9 cellular contexts compared by ENCODE assay signal in genomic region chr13:99981115-99982020, GRCh38. TPM values are rescaled to one million over a fixed set of nuclear protein-coding genes. Genes with fewer than 3 reads are reported as not detected.
DNase-seq lines count a peak whose midpoint lies in the region; ATAC-seq and TF ChIP-seq lines count a peak whose summit lies in the region.
"Had no signal": no experiment of that assay in that cellular context is flagged by ENCODE, and none has a peak within 500 bp of the region (broad histone marks: within the 10 kb centered on the region; RNA-seq: fewer than 3 reads in every experiment).

ZIC2 (plus strand) TSS chr13:99981784; CDS start chr13:99982065, 281 bp downstream.

- DNase-seq in HAP-1 (ENCODE audit: low spot score in 2 of 2) = peak; percentile 69 to 85
- peak; percentile 72 to 73 for DNase-seq in PC-9
- peak; percentile 84 for DNase-seq in cerebellar cortex (ENCODE audit: low spot score)
- DNase-seq in lower leg skin (ENCODE audit: low spot score in 2 of 2) = no peak
- peak in 1 of 2 donors; percentile 18 for DNase-seq in vagina (ENCODE audit: extremely low spot score in 2 of 2)
- DNase-seq in Kasumi-1 (lab: John Stamatoyannopoulos, UW) = no peak

- H3K27ac ChIP-seq in BLaER1 treated with 17β-estradiol and CSF1 and Interleukin-3, amounts not matched to agents 10 nM and 100 nM = no peak within 1 kb of the TSS
- H3K27ac ChIP-seq in PC-9 (peak within 1 kb of the TSS; percentile 64), vagina (no peak within 1 kb of the TSS)

- H2AFZ ChIP-seq in PC-9 = peak within 1 kb of the TSS; percentile 92

- no peaks in the 10 kb centered on the region for H3K9me2 ChIP-seq in PC-9 (ENCODE audit: insufficient read depth)

- no peaks in the 10 kb centered on the region for H3K36me3 ChIP-seq in BLaER1 treated with 17β-estradiol and CSF1 and Interleukin-3, amounts not matched to agents 10 nM and 100 nM
- H3K36me3 ChIP-seq in HAP-1 (replicated peaks) (no peaks in the 10 kb centered on the region), PC-9 (ENCODE audit: low read depth) (0 out of 2 replicates have a peak, but pooled peaks cover 3% of the 10 kb centered on the region), vagina (no peaks in the 10 kb centered on the region)

- CTCF ChIA-PET in PC-9 (lab: Charles Lee) = interaction anchor here (0.8 kb wide), 1 partner anchor 254 kb away, joined by 4 read pairs; no protein-coding TSS in a partner anchor

- H4K20me1 ChIP-seq in BLaER1 treated with 17β-estradiol and CSF1 and Interleukin-3, amounts not matched to agents 10 nM and 100 nM = peaks cover 0 to 90% (median 76%) of the 10 kb centered on the region in 11 experiments; a peak in 19 of 22 replicates
- H4K20me1 ChIP-seq in PC-9 (ENCODE audit: insufficient read depth) = peaks cover 7% of the 10 kb centered on the region; the same call in 1 of the 2 replicates

- H3K4me2 ChIP-seq in BLaER1 treated with 17β-estradiol and CSF1 and Interleukin-3, amounts not matched to agents 10 nM and 100 nM = peak within 1 kb of the TSS; percentile 89 to 98 (median 94)
- peak within 1 kb of the TSS; percentile 98 for H3K4me2 ChIP-seq in PC-9

- H3K27me3 ChIP-seq in BLaER1 treated with 17β-estradiol and CSF1 and Interleukin-3, amounts not matched to agents 10 nM and 100 nM = peaks cover 97 to 100% (median 99%) of the 10 kb centered on the region in 11 experiments
- H3K27me3 ChIP-seq in HAP-1 (ENCODE audit: low read depth) = peaks cover 24% of the 10 kb centered on the region
- H3K27me3 ChIP-seq in PC-9 (ENCODE audit: insufficient read depth, low read depth) = no peaks in the 10 kb centered on the region
- H3K27me3 ChIP-seq in vagina = peaks cover 58% of the 10 kb centered on the region

- H3K4me3 ChIP-seq in BLaER1 treated with 17β-estradiol and CSF1 and Interleukin-3, amounts not matched to agents 10 nM and 100 nM = peak within 1 kb of the TSS; percentile 54 to 72 (median 60)
- H3K4me3 ChIP-seq in HAP-1 (peak within 1 kb of the TSS; percentile 47), PC-9 (peak within 1 kb of the TSS; percentile 98), lower leg skin (ENCODE audit: low read depth, poor library complexity, severe bottlenecking) (peak within 1 kb of the TSS; percentile 15), vagina (peak within 1 kb of the TSS; percentile 46 to 49)

- 1% methylated on average over 38 to 44 of the region's 120 CpGs for WGBS in lower leg skin, 2 donors

- H3F3A ChIP-seq in PC-9 (ENCODE audit: insufficient read depth, low read depth) = peaks cover 9% of the 10 kb centered on the region

- H3K9me3 ChIP-seq in BLaER1 treated with 17β-estradiol and CSF1 and Interleukin-3, amounts not matched to agents 10 nM and 100 nM (replicated peaks in 1 of 11) = peaks cover 4 to 35% (median 20%) of the 10 kb centered on the region in 11 experiments; a peak in 16 of 22 replicates
- H3K9me3 ChIP-seq in HAP-1 = no peaks in the 10 kb centered on the region
- no peaks in the 10 kb centered on the region for H3K9me3 ChIP-seq in PC-9 (ENCODE audit: insufficient read depth, low read depth)
- no peaks in the 10 kb centered on the region for H3K9me3 ChIP-seq in vagina

- peaks cover 28% of the 10 kb centered on the region for H3K79me2 ChIP-seq in PC-9 (ENCODE audit: low read depth)

- intact Hi-C loops in PC-9 (cut with micrococcal nuclease; ENCODE audit: unreplicated experiment) = loop anchor here (2.0 to 10.0 kb wide), 3 partner anchors 484 to 539 kb away; no protein-coding TSS in a partner anchor
- intact Hi-C loops in lower leg skin (cut with DNase I; ENCODE audit: low total_unique reads) = no loop called here
- intact Hi-C loops in vagina (cut with DNase I) = no loop called here

- BruUV-seq in PC-9 (replicated peaks; lab: Mats Ljungman, UMichigan) = no TSS peak

- in situ Hi-C loops in HAP-1 (cut with MboI; ENCODE audit: low sequenced_read_pairs) = loop anchor here (10.0 kb wide), 1 partner anchor 253 kb away; no protein-coding TSS in a partner anchor

- no peak for TF ChIP-seq POLR2A in lower leg skin (IDR thresholded peaks at IDR 0.05)
- TF ChIP-seq POLR2A in vagina (IDR thresholded peaks at IDR 0.05) = no peak

- TF ChIP-seq CTCF in PC-9 (conservative IDR thresholded peaks at IDR 0.05) (no peak), lower leg skin (IDR thresholded peaks at IDR 0.05) (no peak), vagina (IDR thresholded peaks at IDR 0.05) (no peak)

- H3K4me1 ChIP-seq in BLaER1 treated with 17β-estradiol and CSF1 and Interleukin-3, amounts not matched to agents 10 nM and 100 nM = peaks cover 10 to 24% (median 16%) of the 10 kb centered on the region in 10 experiments; a peak in 19 of 20 replicates
- H3K4me1 ChIP-seq in HAP-1 (peaks cover 12% of the 10 kb centered on the region), PC-9 (replicated peaks; ENCODE audit: insufficient read depth) (peaks cover 15% of the 10 kb centered on the region), vagina (peaks cover 21% of the 10 kb centered on the region)

- POLR2A ChIA-PET in PC-9 (lab: Charles Lee; ENCODE audit: unreplicated experiment) = interaction anchor here (0.6 to 1.8 kb wide), 5 partner anchors 10 to 483 kb away, joined by 3 to 14 read pairs (median 4); no protein-coding TSS in a partner anchor

- ATAC-seq in HG03342 (IDR thresholded peaks at IDR 0.05; ENCODE audit: unreplicated experiment) = no peak

- peak within 1 kb of the TSS in 4 of 11 experiments; percentile 26 to 51 (median 38); a peak in 4 of 22 replicates for H3K9ac ChIP-seq in BLaER1 treated with 17β-estradiol and CSF1 and Interleukin-3, amounts not matched to agents 10 nM and 100 nM

RNA-seq across cellular contexts. Expression of gene ZIC2, which starts in this region (rescaled TPM):
- 13.6 and 14.7 TPM in 2 replicates for total RNA-seq in PC-9 (2021)
- total RNA-seq in lower leg skin = under 1 TPM in 1 of 4 donors, not detected in 3; 0.10 TPM
- total RNA-seq in vagina = not detected
- total RNA-seq: LHCN-M2 had no signal

Comparison
In these comparisons a context has a peak if more than half of its experiments do, and no peak if none do; other contexts are left out.
1. RNA of gene ZIC2 (total RNA-seq): 13.6 to 14.7 TPM in PC-9; 0.10 TPM in lower leg skin and not detected in vagina (single experiment); every median in the first group is over 10 times any median in the second.
2. H3K4me3 ChIP-seq: peak in every context shown above with its lines; median percentile 98 in PC-9; 60 in BLaER1 treated with 17β-estradiol and CSF1 and Interleukin-3, amounts not matched to agents 10 nM and 100 nM; 48 in vagina; 47 in HAP-1; 15 in lower leg skin.
3. DNase-seq: peak in HAP-1 (2 of 2), PC-9 (2 of 2) and cerebellar cortex (single experiment); none in lower leg skin (0 of 2) and Kasumi-1 (0 of 2).